In genomic region chr5:78920604-78921003, GRCh38 we compare ENCODE assay signal across 10 cellular contexts.
DNase-seq lines count a peak whose midpoint lies in the region; ATAC-seq, FAIRE-seq and TF ChIP-seq lines count a peak whose summit lies in the region.
"Had no signal": no experiment of that assay in that cellular context is flagged by ENCODE, and none has a peak within 500 bp of the region (broad histone marks: within the 10 kb centered on the region; RNA-seq: fewer than 3 reads in every experiment).

No MANE protein-coding gene starts in this region.

- no peak overlapping the region for H3K23ac ChIP-seq in mesenchymal stem cell (ENCODE audit: low read length in 2 of 2)

- no peak overlapping the region for H3K18ac ChIP-seq in mesenchymal stem cell (ENCODE audit: low read depth in 1 of 2, low read length in 2 of 2)

- FAIRE-seq in K562 (lab: Jason Lieb, UNC), result no peak

- TF ChIP-seq RAD21 in K562 (CRISPR knock-in tag; conservative IDR thresholded peaks at IDR 0.05 in 1 of 2, IDR thresholded peaks at IDR 0.05 in 1 of 2), result peak; percentile 82

- H3K14ac ChIP-seq in mesenchymal stem cell (ENCODE audit: low read length in 2 of 2), result no peak overlapping the region

- no peak overlapping the region for H4K91ac ChIP-seq in mesenchymal stem cell (ENCODE audit: low read length)

- no peaks in the 10 kb centered on the region for H3K4me1 ChIP-seq in K562 (replicated peaks in 1 of 2; ENCODE audit: control insufficient read depth in 2 of 2, insufficient read depth in 2 of 2, low read length in 2 of 2)
- peaks cover 2% of the 10 kb centered on the region for H3K4me1 ChIP-seq in mesenchymal stem cell (ENCODE audit: control insufficient read depth, insufficient read depth, low read depth, low read length)
- H3K4me1 ChIP-seq: upper lobe of left lung had no signal

- H3K9me3 ChIP-seq in K562 (replicated peaks; ENCODE audit: control insufficient read depth, insufficient read depth, low read depth, low read length), result no peaks in the 10 kb centered on the region
- H3K9me3 ChIP-seq in mesenchymal stem cell (ENCODE audit: control insufficient read depth, low read length), result no peaks in the 10 kb centered on the region
- H3K9me3 ChIP-seq: upper lobe of left lung had no signal

- H3K4ac ChIP-seq in mesenchymal stem cell (ENCODE audit: low read depth in 1 of 2, low read length in 2 of 2), result no peak overlapping the region

- no peak overlapping the region for H4K8ac ChIP-seq in mesenchymal stem cell (ENCODE audit: low read length)

- H2AK5ac ChIP-seq in mesenchymal stem cell (ENCODE audit: low read length, severe bottlenecking), result no peak overlapping the region

- H2AFZ ChIP-seq in K562 (ENCODE audit: low read depth, low read length), result no peak overlapping the region
- H2AFZ ChIP-seq in mesenchymal stem cell (ENCODE audit: low read depth, low read length), result no peak overlapping the region

- no peaks in the 10 kb centered on the region; the same call in 1 of the 2 replicates for H4K20me1 ChIP-seq in K562 (replicated peaks; ENCODE audit: control insufficient read depth, insufficient read depth, low read length)

- CTCF ChIA-PET in K562 (lab: Yijun Ruan, JAX; ENCODE audit: low intra/inter-chr PET ratio), result interaction anchor here (0.6 to 2.0 kb wide), 2 partner anchors 21 to 158 kb away, joined by 3 to 7 read pairs; no protein-coding TSS in a partner anchor

- TF ChIP-seq EP300 in K562 (IDR thresholded peaks at IDR 0.05; ENCODE audit: low read length), result no peak

- H3K9me1 ChIP-seq in K562 (ENCODE audit: control insufficient read depth, insufficient read depth, low read length), result no peaks in the 10 kb centered on the region

- H3K79me2 ChIP-seq in K562 (ENCODE audit: control insufficient read depth, insufficient read depth, low read length), result no peaks in the 10 kb centered on the region

- H3K79me1 ChIP-seq in mesenchymal stem cell (replicated peaks; ENCODE audit: low read length, poor library complexity, severe bottlenecking), result peaks cover 5% of the 10 kb centered on the region

- no peak overlapping the region for H3K4me2 ChIP-seq in K562 (ENCODE audit: insufficient read depth, low read length)
- H3K4me2 ChIP-seq in mesenchymal stem cell (ENCODE audit: low read length, poor library complexity, severe bottlenecking), result no peak overlapping the region

- peak overlapping the region in 1 of 2 experiments; percentile 75 for H2BK12ac ChIP-seq in mesenchymal stem cell (ENCODE audit: low read length in 2 of 2)

- DNase-seq in COR-L47 (lab: John Stamatoyannopoulos, UW), result peak; percentile 2
- peak; percentile 31 for DNase-seq in LHCN-M2 (ENCODE audit: low read depth)
- peak in 2 of 4 experiments; percentile 11 to 23 for DNase-seq in K562 (ENCODE audit: extremely low read depth in 1 of 4, low spot score in 3 of 4)
- peak; percentile 45 for DNase-seq in mesenchymal stem cell
- no peak for DNase-seq in activated effector memory CD4-positive, alpha-beta T cell treated with anti-CD3 and anti-CD28 coated beads, Interleukin-2, amount 50 U/mL, for 16 hours
- DNase-seq in NCI-H187 treated with DMSO at 0.1 percent for 48 hours (lab: John Stamatoyannopoulos, UW), result no peak
- no peak for DNase-seq in erythroblast (lab: John Stamatoyannopoulos, UW)
- DNase-seq: cerebellar nuclear complex, upper lobe of left lung had no signal

- no TSS peak for BruUV-seq in K562 (replicated peaks; lab: Mats Ljungman, UMichigan)

- intact Hi-C loops in K562 (cut with micrococcal nuclease), result no loop called here

- no peak overlapping the region for H3K9ac ChIP-seq in K562 (ENCODE audit: insufficient read depth in 1 of 2, low read depth in 2 of 2, low read length in 2 of 2)
- no peak overlapping the region for H3K9ac ChIP-seq in mesenchymal stem cell (ENCODE audit: low read length)

- no peaks in the 10 kb centered on the region for H3K36me3 ChIP-seq in K562 (ENCODE audit: control insufficient read depth, insufficient read depth, low read length)
- H3K36me3 ChIP-seq in mesenchymal stem cell (ENCODE audit: control insufficient read depth in 1 of 2, insufficient read depth in 2 of 2, low read depth in 1 of 2, low read length in 2 of 2), result no peaks in the 10 kb centered on the region
- H3K36me3 ChIP-seq: upper lobe of left lung had no signal

- WGBS in K562 (ENCODE audit: insufficient coverage, low coverage, missing lambda C conversion rate), result 10% methylated on average over 2 of the region's 2 CpGs
- 83% methylated on average over 2 of the region's 2 CpGs for WGBS in mesenchymal stem cell

- POLR2A ChIA-PET in K562 (lab: Yijun Ruan, JAX), result interaction anchor here (0.6 kb wide), 1 partner anchor 472 kb away, joined by 4 read pairs; no protein-coding TSS in a partner anchor

- ATAC-seq in K562 (peak; percentile 68), GM21529 (IDR thresholded peaks at IDR 0.05; ENCODE audit: unreplicated experiment) (no peak)

- peak; percentile 24 to 54 (median 29); a peak in 5 of 6 replicates for TF ChIP-seq CTCF in K562 (IDR thresholded peaks at IDR 0.05 in 2 of 3, conservative IDR thresholded peaks at IDR 0.05 in 1 of 3; ENCODE audit: insufficient read depth in 2 of 3, low read depth in 1 of 3, low read length in 3 of 3)

- no peak overlapping the region for H2BK120ac ChIP-seq in mesenchymal stem cell (ENCODE audit: low read depth, low read length)

- no peak overlapping the region for H2BK5ac ChIP-seq in mesenchymal stem cell (ENCODE audit: low read depth, low read length, poor library complexity, severe bottlenecking)

- H3K4me3 ChIP-seq in K562 (no peak overlapping the region), mesenchymal stem cell (ENCODE audit: insufficient read depth in 1 of 2, low read depth in 1 of 2, low read length in 2 of 2) (no peak overlapping the region)
- H3K4me3 ChIP-seq: upper lobe of left lung had no signal

- in situ Hi-C loops in K562 (cut with MboI), result no loop called here

- H3K27me3 ChIP-seq in K562 (ENCODE audit: control insufficient read depth in 2 of 2, insufficient read depth in 2 of 2, low read length in 2 of 2) (peaks cover 11 to 15% of the 10 kb centered on the region in 2 experiments; a peak in 2 of 5 replicates), mesenchymal stem cell (ENCODE audit: control insufficient read depth in 1 of 2, insufficient read depth in 1 of 2, low read length in 2 of 2) (no peaks in the 10 kb centered on the region)
- H3K27me3 ChIP-seq: upper lobe of left lung had no signal

- TF ChIP-seq POLR2A in K562 (conservative IDR thresholded peaks at IDR 0.05) (no peak), erythroblast (IDR thresholded peaks at IDR 0.05; ENCODE audit: low read length) (no peak)

- H3K27ac ChIP-seq in K562 (ENCODE audit: extremely low read depth, low read depth, low read length), result no peak overlapping the region
- H3K27ac ChIP-seq in mesenchymal stem cell (ENCODE audit: low read length, poor library complexity, severe bottlenecking), result no peak overlapping the region
- H3K27ac ChIP-seq: upper lobe of left lung had no signal

- H2BK15ac ChIP-seq in mesenchymal stem cell (ENCODE audit: low read depth, poor library complexity, severe bottlenecking), result no peak overlapping the region

TF ChIP-seq in K562, 482 proteins besides CTCF, POLR2A, EP300 and RAD21 (continues in another document):
- TF ChIP-seq NCOA2 (IDR thresholded peaks at IDR 0.05; ENCODE audit: partially characterized antibody in 2 of 2) (no peak), BRF1 (IDR thresholded peaks at IDR 0.05; ENCODE audit: borderline replicate concordance, extremely low read depth, insufficient read length) (no peak), ZBTB43 (CRISPR knock-in tag; IDR thresholded peaks at IDR 0.05) (no peak), DEAF1 (CRISPR knock-in tag; IDR thresholded peaks at IDR 0.05) (peak; percentile 53; the same call in 1 of the 2 replicates)

Comparison
In these comparisons a context has a peak if more than half of its experiments do, and no peak if none do; other contexts are left out.
1. DNase-seq: peak in COR-L47 (single experiment), LHCN-M2 (single experiment) and mesenchymal stem cell (single experiment); none in activated effector memory CD4-positive, alpha-beta T cell treated with anti-CD3 and anti-CD28 coated beads, Interleukin-2, amount 50 U/mL, for 16 hours (single experiment), NCI-H187 treated with DMSO at 0.1 percent for 48 hours (single experiment) and erythroblast (0 of 2).